ENCODE assay signal across 9 cellular contexts in the genomic region with DNA sequence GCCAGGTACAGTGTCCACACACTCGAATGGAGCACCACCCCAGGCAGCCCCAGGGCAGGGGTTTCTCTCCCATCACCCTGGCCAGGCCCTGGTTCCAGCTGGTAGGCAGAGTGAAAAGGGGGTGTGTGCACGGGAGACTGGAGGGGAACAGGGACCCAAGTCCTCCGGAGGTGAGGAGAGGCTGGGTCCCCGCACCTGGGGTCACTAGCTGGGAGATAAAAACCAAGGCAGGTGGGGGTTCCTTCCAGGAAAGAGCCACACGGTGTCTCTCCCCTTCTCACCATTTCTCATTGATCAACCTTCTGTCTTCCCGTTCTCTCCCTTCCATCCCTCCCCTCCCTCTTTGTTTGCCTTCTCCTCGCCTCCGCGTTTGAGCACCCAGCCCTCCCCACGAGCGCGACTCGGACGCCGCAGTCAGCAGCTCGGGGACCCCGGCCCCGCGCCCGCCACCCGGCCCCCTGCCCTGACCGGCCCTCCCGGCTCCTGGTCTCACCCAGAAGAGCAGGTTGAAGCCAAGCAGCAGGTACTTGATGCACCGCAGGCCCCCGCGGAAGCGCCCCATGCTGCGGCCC. TPM values are rescaled to one million over a fixed set of nuclear protein-coding genes. Genes with fewer than 3 reads are reported as not detected.
DNase-seq lines count a peak whose midpoint lies in the region; ATAC-seq and TF ChIP-seq lines count a peak whose summit lies in the region.
"Had no signal": no experiment of that assay in that cellular context is flagged by ENCODE, and none has a peak within 500 bp of the region (broad histone marks: within the 10 kb centered on the region; RNA-seq: fewer than 3 reads in every experiment).

No MANE protein-coding gene starts in this region.

- peaks cover 0 to 67% (median 7%) of the 10 kb centered on the region in 3 donors for H3K4me1 ChIP-seq in gastroesophageal sphincter
- H3K4me1 ChIP-seq in trophoblast cell (ENCODE audit: control insufficient read depth in 1 of 2, insufficient read depth in 2 of 2, low read length in 2 of 2) = peaks cover 2 to 14% of the 10 kb centered on the region in 2 experiments

- H3K9me3 ChIP-seq in SK-N-MC (ENCODE audit: low read depth, low read length) = no peaks in the 10 kb centered on the region
- H3K9me3 ChIP-seq in gastroesophageal sphincter = no peaks in the 10 kb centered on the region
- peaks cover 1% of the 10 kb centered on the region for H3K9me3 ChIP-seq in trophoblast cell (ENCODE audit: insufficient read depth, low read depth, low read length)

- TF ChIP-seq CTCF in gastroesophageal sphincter (IDR thresholded peaks at IDR 0.05) = no peak

- no peak overlapping the region for H2BK5ac ChIP-seq in trophoblast cell (ENCODE audit: low read depth, low read length, poor library complexity)

- no peak overlapping the region for H3K4ac ChIP-seq in trophoblast cell (ENCODE audit: low read depth, low read length)

- DNase-seq in DMS53 treated with DMSO at 0.1 percent for 48 hours (lab: John Stamatoyannopoulos, UW; ENCODE audit: unreplicated experiment) (peak; percentile 4), SK-N-MC (ENCODE audit: low read depth, low spot score) (no peak), trophoblast cell (no peak), activated gamma-delta T cell (lab: John Stamatoyannopoulos, UW) (no peak), HuH-7.5 (ENCODE audit: low spot score) (no peak)

- H3K36me3 ChIP-seq in SK-N-MC (ENCODE audit: insufficient read depth, low read length) = no peaks in the 10 kb centered on the region
- H3K36me3 ChIP-seq in gastroesophageal sphincter = no peaks in the 10 kb centered on the region
- no peaks in the 10 kb centered on the region for H3K36me3 ChIP-seq in trophoblast cell (ENCODE audit: control insufficient read depth in 1 of 2, insufficient read depth in 2 of 2, low read length in 2 of 2)

- no peak overlapping the region for H3K18ac ChIP-seq in trophoblast cell (ENCODE audit: low read length)

- TF ChIP-seq EP300 in gastroesophageal sphincter (IDR thresholded peaks at IDR 0.05) = no peak

- H2AFZ ChIP-seq in trophoblast cell (ENCODE audit: insufficient read depth, low read length, poor library complexity) = peak overlapping the region; percentile 62

- TF ChIP-seq POLR2A in gastroesophageal sphincter (IDR thresholded peaks at IDR 0.05) = no peak

- H3K4me2 ChIP-seq in trophoblast cell (ENCODE audit: low read length) = peak overlapping the region; percentile 52

- H3K79me2 ChIP-seq in trophoblast cell (ENCODE audit: control insufficient read depth, insufficient read depth, low read length, poor library complexity) = peaks cover 5% of the 10 kb centered on the region

- H3K4me3 ChIP-seq in SK-N-MC (peak overlapping the region; percentile 82), gastroesophageal sphincter (peak overlapping the region; percentile 68 to 83), trophoblast cell (ENCODE audit: low read depth, low read length) (peak overlapping the region; percentile 67)

- peaks cover 2% of the 10 kb centered on the region for H3K79me1 ChIP-seq in trophoblast cell (ENCODE audit: low read length)

- peak overlapping the region; percentile 2 for H4K12ac ChIP-seq in trophoblast cell (ENCODE audit: low read depth, low read length)

- H4K91ac ChIP-seq in trophoblast cell (ENCODE audit: low read depth, low read length) = no peak overlapping the region

- H3K14ac ChIP-seq in trophoblast cell (ENCODE audit: low read length) = peak overlapping the region; percentile 29

- no peak overlapping the region for H3K23ac ChIP-seq in trophoblast cell (ENCODE audit: low read length)

- WGBS in gastroesophageal sphincter (ENCODE audit: low coverage in 1 of 2), 2 donors = 0 to 11% methylated on average over 3 to 7 of the region's 28 CpGs
- no CpG with 5 or more reads among the region's 28 CpGs for WGBS in trophoblast cell (ENCODE audit: extremely low coverage, insufficient coverage, insufficient read length)

- H4K8ac ChIP-seq in trophoblast cell (ENCODE audit: low read depth, low read length) = no peak overlapping the region

- ATAC-seq in gastroesophageal sphincter (peak; percentile 2), GM21528 (IDR thresholded peaks at IDR 0.05; ENCODE audit: low FRiP score, unreplicated experiment) (no peak), GM19395 (IDR thresholded peaks at IDR 0.05; ENCODE audit: unreplicated experiment) (no peak)

- H3K27me3 ChIP-seq in gastroesophageal sphincter = peaks cover 6% of the 10 kb centered on the region
- no peaks in the 10 kb centered on the region for H3K27me3 ChIP-seq in trophoblast cell (ENCODE audit: insufficient read depth, low read length)

- no peak overlapping the region for H2BK120ac ChIP-seq in trophoblast cell (ENCODE audit: insufficient read depth, low read length, poor library complexity)

- H3K27ac ChIP-seq in SK-N-MC (no peak overlapping the region), gastroesophageal sphincter (peak overlapping the region; percentile 87 to 97 (median 96)), trophoblast cell (ENCODE audit: low read depth, low read length) (no peak overlapping the region)

- no peak overlapping the region for H2BK12ac ChIP-seq in trophoblast cell (ENCODE audit: low read length)

- H3K9ac ChIP-seq in SK-N-MC (ENCODE audit: insufficient read length) (peak overlapping the region; percentile 72), trophoblast cell (ENCODE audit: low read length) (no peak overlapping the region)

- no peak overlapping the region for H2AK5ac ChIP-seq in trophoblast cell (ENCODE audit: low read length)

RNA-seq across cellular contexts. Expression of gene TSPAN2, which starts 0.3 kb away (rescaled TPM):
- total RNA-seq in gastroesophageal sphincter = 10 to 100 TPM; 53.7 to 85.1 (median 63.8) TPM
- 18.9 and 20.8 TPM in 2 replicates for polyA plus RNA-seq in trophoblast cell (2013)

RNA-seq across cellular contexts. Expression of gene TSHB, which starts 59.3 kb away (rescaled TPM):
- not detected for total RNA-seq in gastroesophageal sphincter
- not detected in 2 replicates for polyA plus RNA-seq in trophoblast cell (2013)
- total RNA-seq: pulmonary artery endothelial cell had no signal

Comparison
In these comparisons a context has a peak if more than half of its experiments do, and no peak if none do; other contexts are left out.
1. H3K27ac ChIP-seq: peak in gastroesophageal sphincter (4 of 4); none in SK-N-MC (single experiment) and trophoblast cell (single experiment).
2. Peak in every context shown above with its lines, with median percentiles within 50 percentile points of each other: H3K4me3 ChIP-seq.